Comparison of ENCODE assay signal across 9 cellular contexts in genomic region chrX:39755152-39756032, GRCh38.
DNase-seq lines count a peak whose midpoint lies in the region; ATAC-seq and TF ChIP-seq lines count a peak whose summit lies in the region.
"Had no signal": no experiment of that assay in that cellular context is flagged by ENCODE, and none has a peak within 500 bp of the region (broad histone marks: within the 10 kb centered on the region; RNA-seq: fewer than 3 reads in every experiment).

No MANE protein-coding gene starts in this region.

- ATAC-seq in HG03175 (IDR thresholded peaks at IDR 0.05; ENCODE audit: unreplicated experiment) (no peak), HG02870 (IDR thresholded peaks at IDR 0.05; ENCODE audit: unreplicated experiment) (no peak), HG03135 (IDR thresholded peaks at IDR 0.05; ENCODE audit: unreplicated experiment) (no peak), HG03139 (IDR thresholded peaks at IDR 0.05; ENCODE audit: unreplicated experiment) (no peak)

- no peak overlapping the region for H3K4me3 ChIP-seq in ovary

- WGBS in ovary, 3 donors = 64 to 76% (median 70%) methylated on average over 24 to 25 of the region's 25 CpGs

- peaks cover 3% of the 10 kb centered on the region for H3K4me1 ChIP-seq in ovary (ENCODE audit: insufficient read depth)

- no peak for TF ChIP-seq EP300 in ovary (IDR thresholded peaks at IDR 0.05)

- DNase-seq in HCEC 1CT = peak; percentile 84
- peak; percentile 99 for DNase-seq in RPMI7951 (ENCODE audit: low read depth)
- DNase-seq in fibroblast of peridontal ligament (ENCODE audit: extremely low read depth) = peak; percentile 84
- peak; percentile 69 to 80 (median 75) for DNase-seq in ovary

- no peaks in the 10 kb centered on the region for H3K27me3 ChIP-seq in ovary

- peak overlapping the region in 1 of 2 donors; percentile 6 for H3K27ac ChIP-seq in ovary
- H3K27ac ChIP-seq: KMS-11 had no signal

- no peak for TF ChIP-seq CTCF in ovary (IDR thresholded peaks at IDR 0.05)

- no peaks in the 10 kb centered on the region for H3K9me3 ChIP-seq in ovary

- intact Hi-C loops in ovary (cut with DNase I) = no loop called here

- no peaks in the 10 kb centered on the region for H3K36me3 ChIP-seq in ovary

- no peak for TF ChIP-seq POLR2A in ovary (IDR thresholded peaks at IDR 0.05)
